ENCODE assay signal across 10 cellular contexts in genomic region chr19:13119654-13120053, GRCh38. TPM values are rescaled to one million over a fixed set of nuclear protein-coding genes. Genes with fewer than 3 reads are reported as not detected.
DNase-seq lines count a peak whose midpoint lies in the region; ATAC-seq, FAIRE-seq and TF ChIP-seq lines count a peak whose summit lies in the region.
"Had no signal": no experiment of that assay in that cellular context is flagged by ENCODE, and none has a peak within 500 bp of the region (broad histone marks: within the 10 kb centered on the region; RNA-seq: fewer than 3 reads in every experiment).

No MANE protein-coding gene starts in this region.

- H3K4me3 Mint-ChIP-seq in memory B cell = peak overlapping the region; percentile 85

- H4K20me1 ChIP-seq in GM12878 (ENCODE audit: control insufficient read depth, insufficient read depth) = peaks cover 10% of the 10 kb centered on the region

- H3K27me3 ChIP-seq in GM12878 (replicated peaks in 1 of 2; ENCODE audit: control insufficient read depth in 2 of 2, insufficient read depth in 2 of 2, low read length in 1 of 2) = no peaks in the 10 kb centered on the region

- TF ChIP-seq CTCF in 22Rv1 (IDR thresholded peaks at IDR 0.05) (no peak), HEK293 (tag by site-specific recombination; IDR thresholded peaks at IDR 0.05) (no peak), GM12878 (IDR thresholded peaks at IDR 0.05 in 2 of 3, conservative IDR thresholded peaks at IDR 0.05 in 1 of 3; ENCODE audit: control insufficient read depth in 2 of 3, extremely low read depth in 1 of 3, insufficient read depth in 1 of 3, low read depth in 3 of 3, low read length in 3 of 3) (no peak)

- no peak for TF ChIP-seq RAD21 in GM12878 (IDR thresholded peaks at IDR 0.05; ENCODE audit: insufficient read depth, low read depth, low read length)

- RAD21 ChIA-PET in GM12878 (lab: Charles Lee; ENCODE audit: unreplicated experiment) = interaction anchor here (0.6 to 1.4 kb wide), 3 partner anchors 29 to 33 kb away, joined by 3 to 4 read pairs (median 3); partner anchors contain the start of genes IER2 and STX10

- H3K27ac Mint-ChIP-seq in memory B cell = peak overlapping the region; percentile 55

- peak; percentile 22; the same call in 1 of the 2 replicates for TF ChIP-seq POLR2A in GM12878 (IDR thresholded peaks at IDR 0.05; ENCODE audit: low read depth, low read length)

- no peak overlapping the region for H2AFZ ChIP-seq in GM12878 (ENCODE audit: control insufficient read depth, low read depth, low read length)

- no peak for TF ChIP-seq EP300 in GM12878 (IDR thresholded peaks at IDR 0.05; ENCODE audit: borderline replicate concordance in 1 of 2, control insufficient read depth in 1 of 2, low read depth in 2 of 2, low read length in 2 of 2)

- no peaks in the 10 kb centered on the region for H3K9me3 Mint-ChIP-seq in memory B cell

- ATAC-seq in GM12878 (no peak), memory B cell (ENCODE audit: low read depth) (no peak), HG03378 (IDR thresholded peaks at IDR 0.05; ENCODE audit: unreplicated experiment) (no peak)

- no TSS peak for BruUV-seq in GM12878 (replicated peaks; lab: Mats Ljungman, UMichigan)

- FAIRE-seq in GM12878 (lab: Jason Lieb, UNC) = no peak

- WGBS in GM12878 (ENCODE audit: insufficient coverage, insufficient replicate concordance, low lambda C conversion rate, missing lambda C conversion rate) = 54% methylated on average over 10 of the region's 10 CpGs

- peak overlapping the region; percentile 67; the same call in 1 of the 2 replicates for H3K9ac ChIP-seq in GM12878 (ENCODE audit: control insufficient read depth, insufficient read depth, low read length)

- peak overlapping the region; percentile 93 for H3K27ac ChIP-seq in 22Rv1
- H3K27ac ChIP-seq in HEK293 (ENCODE audit: extremely low read depth, low read depth, low read length) = no peak overlapping the region; the same call in 1 of the 2 replicates
- peak overlapping the region; percentile 9 for H3K27ac ChIP-seq in GM12878 (ENCODE audit: control insufficient read depth, insufficient read depth)
- no peak overlapping the region for H3K27ac ChIP-seq in caudate nucleus (ENCODE audit: low read depth, low read length)

- CTCF ChIA-PET in HEK293 (lab: Yijun Ruan, JAX) (interaction anchor here (0.6 to 1.6 kb wide), 5 partner anchors 25 to 154 kb away, joined by 3 to 8 read pairs (median 3); no protein-coding TSS in a partner anchor), GM12878 (lab: Yijun Ruan, JAX) (interaction anchor here (0.6 to 3.0 kb wide), 11 partner anchors 15 to 154 kb away, joined by 3 to 13 read pairs (median 3); no protein-coding TSS in a partner anchor)

- in situ Hi-C loops in GM12878 (cut with MboI) = no loop called here

- DNase-seq in GM12878 (ENCODE audit: low read depth, low spot score) (no peak), memory B cell (ENCODE audit: low spot score in 2 of 2) (no peak), caudate nucleus (lab: John Stamatoyannopoulos, UW) (no peak), NCI-H1105 (lab: John Stamatoyannopoulos, UW) (no peak), GF-D8 (lab: John Stamatoyannopoulos, UW) (no peak)
- DNase-seq: DMS53, NCI-H2107 had no signal

- H3K27me3 Mint-ChIP-seq in memory B cell = no peaks in the 10 kb centered on the region

- peaks cover 66% of the 10 kb centered on the region for H3K79me2 ChIP-seq in GM12878 (ENCODE audit: control insufficient read depth, insufficient read depth, low read length)

- H3K36me3 Mint-ChIP-seq in memory B cell = peaks cover 2% of the 10 kb centered on the region

- peaks cover 33% of the 10 kb centered on the region for H3K4me1 Mint-ChIP-seq in memory B cell

- peak overlapping the region; percentile 90 for H3K4me2 ChIP-seq in GM12878 (ENCODE audit: control insufficient read depth, insufficient read depth)

- SMC1A ChIA-PET in GM12878 (lab: Charles Lee; ENCODE audit: uncharacterized antibody, unreplicated experiment) = interaction anchor here (0.5 to 1.4 kb wide), 3 partner anchors 11 to 237 kb away, joined by 3 read pairs; no protein-coding TSS in a partner anchor

- POLR2A ChIA-PET in HEK293 (lab: Yijun Ruan, JAX) (interaction anchor here (0.7 to 4.2 kb wide), 5 partner anchors 9 to 35 kb away, joined by 3 to 48 read pairs (median 18); partner anchors contain the start of genes IER2 and STX10), GM12878 (lab: Charles Lee) (interaction anchor here (0.6 to 3.8 kb wide), 7 partner anchors 11 to 1780 kb away, joined by 3 to 28 read pairs (median 4); no protein-coding TSS in a partner anchor)

- peaks cover 7% of the 10 kb centered on the region for H3K4me1 ChIP-seq in HEK293 (ENCODE audit: control insufficient read depth, insufficient read depth, low read length)
- H3K4me1 ChIP-seq in GM12878 (ENCODE audit: control insufficient read depth, insufficient read depth, low read length) = peaks cover 36% of the 10 kb centered on the region

- H3K4me3 ChIP-seq in HEK293 (ENCODE audit: low read depth, low read length) (no peak overlapping the region; the same call in 1 of the 2 replicates), GM12878 (peak overlapping the region; percentile 92)

- H3K9me3 ChIP-seq in HEK293 (ENCODE audit: control insufficient read depth, insufficient read depth, low read depth, low read length) (no peaks in the 10 kb centered on the region), GM12878 (replicated peaks; ENCODE audit: control insufficient read depth, insufficient read depth, low read length) (no peaks in the 10 kb centered on the region)

- intact Hi-C loops in GM12878 (cut with micrococcal nuclease; ENCODE audit: unreplicated experiment) = loop anchor here (2.0 to 5.0 kb wide), 2 partner anchors 31 to 143 kb away; partner anchors contain the start of genes IER2 and STX10

- peaks cover 1 to 50% of the 10 kb centered on the region in 2 experiments; a peak in 2 of 3 replicates for H3K36me3 ChIP-seq in HEK293 (ENCODE audit: control insufficient read depth in 2 of 2, insufficient read depth in 1 of 2, low read length in 2 of 2)
- H3K36me3 ChIP-seq in GM12878 (ENCODE audit: control insufficient read depth in 2 of 2, insufficient read depth in 2 of 2, low read length in 1 of 2) = peaks cover 5 to 7% of the 10 kb centered on the region in 2 experiments; a peak in 3 of 4 replicates

RNA-seq across cellular contexts. Expression of gene NACC1, which starts 1.6 kb away (rescaled TPM):
- 33.8 and 36.7 TPM in 2 replicates for total RNA-seq in GM12878 (2013; cell fraction: nucleolus; rRNA removed)
- total RNA-seq in GM12878 (2014; rRNA removed) = 53.0 and 68.5 TPM in 2 replicates
- total RNA-seq in GM12878 (2014; rRNA removed; fragmentation: Illumina TruSeq; extraction: Trizol) = 16.2 and 19.6 TPM in 2 replicates
- 116 and 120 TPM in 2 replicates for total RNA-seq in GM12878 (2021)
- polyA plus RNA-seq in GM12878 (2011; ENCODE audit: low read depth) = 14.2 TPM
- polyA plus RNA-seq in GM12878 (2011; rRNA removed) = 9.4 and 32.3 TPM in 2 replicates
- 75.3 and 119 TPM in 2 replicates for polyA plus RNA-seq in GM12878 (2011; cell fraction: cytosol; rRNA removed)
- 75.5 and 139 TPM in 2 replicates for polyA plus RNA-seq in GM12878 (2011; cell fraction: nucleus; rRNA removed)
- 32.6 and 35.0 TPM in 2 replicates for polyA plus RNA-seq in GM12878 (2012)
- 6.1 and 18.8 TPM in 2 replicates for polyA plus RNA-seq in GM12878 (2014; fragmentation: Illumina TruSeq; extraction: Trizol)
- polyA plus RNA-seq in GM12878 (2014; fragmentation: Nextera tagmentation; extraction: Ambion mirVana) = under 1 TPM; 0.18 to 0.27 TPM
- 86.1 and 89.6 TPM in 2 replicates for polyA plus RNA-seq in GM12878 (2014; rRNA removed)
- polyA plus RNA-seq in GM12878 (2016; fragmentation: Nextera tagmentation; extraction: Ambion mirVana) = 1 to 10 TPM; 2.0 to 3.0 TPM
- polyA minus RNA-seq in GM12878 (2011; rRNA and poly(A)+ RNA removed) = 74.5 and 114 TPM in 2 replicates
- polyA minus RNA-seq in GM12878 (2011; cell fraction: cytosol; rRNA and poly(A)+ RNA removed) = 50.9 and 52.6 TPM in 2 replicates
- polyA minus RNA-seq in GM12878 (2011; cell fraction: nucleus; rRNA and poly(A)+ RNA removed) = 12.9 and 21.6 TPM in 2 replicates

RNA-seq across cellular contexts. Expression of gene TRMT1, which starts 3.1 kb away (rescaled TPM):
- total RNA-seq in GM12878 (2013; cell fraction: nucleolus; rRNA removed) = 57.7 and 66.1 TPM in 2 replicates
- 33.7 and 37.0 TPM in 2 replicates for total RNA-seq in GM12878 (2014; rRNA removed)
- total RNA-seq in GM12878 (2014; rRNA removed; fragmentation: Illumina TruSeq; extraction: Trizol) = 16.1 and 18.8 TPM in 2 replicates
- total RNA-seq in GM12878 (2021) = 51.4 and 53.1 TPM in 2 replicates
- polyA plus RNA-seq in GM12878 (2011; ENCODE audit: low read depth) = 15.2 TPM
- 18.4 and 29.5 TPM in 2 replicates for polyA plus RNA-seq in GM12878 (2011; rRNA removed)
- 43.7 and 65.4 TPM in 2 replicates for polyA plus RNA-seq in GM12878 (2011; cell fraction: cytosol; rRNA removed)
- 346 and 425 TPM in 2 replicates for polyA plus RNA-seq in GM12878 (2011; cell fraction: nucleus; rRNA removed)
- 31.0 and 36.9 TPM in 2 replicates for polyA plus RNA-seq in GM12878 (2012)
- 11.3 and 32.5 TPM in 2 replicates for polyA plus RNA-seq in GM12878 (2014; fragmentation: Illumina TruSeq; extraction: Trizol)
- 1 to 10 TPM; 3.4 to 4.5 TPM for polyA plus RNA-seq in GM12878 (2014; fragmentation: Nextera tagmentation; extraction: Ambion mirVana)
- polyA plus RNA-seq in GM12878 (2014; rRNA removed) = 64.7 and 68.8 TPM in 2 replicates
- polyA plus RNA-seq in GM12878 (2016; fragmentation: Nextera tagmentation; extraction: Ambion mirVana) = 10 to 100 TPM; 52.6 to 56.3 TPM
- polyA minus RNA-seq in GM12878 (2011; rRNA and poly(A)+ RNA removed) = 17.3 and 34.2 TPM in 2 replicates
- 17.8 and 33.2 TPM in 2 replicates for polyA minus RNA-seq in GM12878 (2011; cell fraction: cytosol; rRNA and poly(A)+ RNA removed)
- 36.4 and 46.4 TPM in 2 replicates for polyA minus RNA-seq in GM12878 (2011; cell fraction: nucleus; rRNA and poly(A)+ RNA removed)

RNA-seq across cellular contexts. Expression of gene LYL1, which starts 17.0 kb away (rescaled TPM):
- total RNA-seq in GM12878 (2013; cell fraction: nucleolus; rRNA removed) = 13.0 and 16.6 TPM in 2 replicates
- total RNA-seq in GM12878 (2014; rRNA removed) (29.3 and 34.8 TPM in 2 replicates), GM12878 (2014; rRNA removed; fragmentation: Illumina TruSeq; extraction: Trizol) (5.8 and 5.9 TPM in 2 replicates), GM12878 (2021) (27.4 and 30.0 TPM in 2 replicates)
- polyA plus RNA-seq in GM12878 (2011; ENCODE audit: low read depth) = 0.52 TPM
- polyA plus RNA-seq in GM12878 (2011; rRNA removed) (0.56 and 0.62 TPM in 2 replicates), GM12878 (2014; fragmentation: Illumina TruSeq; extraction: Trizol) (1.3 and 2.4 TPM in 2 replicates), GM12878 (2014; fragmentation: Nextera tagmentation; extraction: Ambion mirVana) (under 1 TPM; 0.10 to 0.77 TPM), GM12878 (2014; rRNA removed) (25.1 and 30.8 TPM in 2 replicates), GM12878 (2016; fragmentation: Nextera tagmentation; extraction: Ambion mirVana) (1 to 10 TPM; 3.1 to 8.0 TPM)
- polyA plus RNA-seq in GM12878 (2011; cell fraction: cytosol; rRNA removed) = 0.84 and 1.5 TPM in 2 replicates
- polyA plus RNA-seq in GM12878 (2011; cell fraction: nucleus; rRNA removed) = 1.7 and 2.5 TPM in 2 replicates
- polyA plus RNA-seq in GM12878 (2012) = 6.5 and 9.4 TPM in 2 replicates
- polyA minus RNA-seq in GM12878 (2011; rRNA and poly(A)+ RNA removed) = 0.59 and 1.1 TPM in 2 replicates
- polyA minus RNA-seq in GM12878 (2011; cell fraction: cytosol; rRNA and poly(A)+ RNA removed) = 1.7 TPM in 1 of 2 replicates, not detected in the other
- 0.73 and 1.8 TPM in 2 replicates for polyA minus RNA-seq in GM12878 (2011; cell fraction: nucleus; rRNA and poly(A)+ RNA removed)

RNA-seq across cellular contexts. Expression of gene STX10, which starts 30.5 kb away (rescaled TPM):
- total RNA-seq in GM12878 (2013; cell fraction: nucleolus; rRNA removed) = 13.8 and 18.2 TPM in 2 replicates
- total RNA-seq in GM12878 (2014; rRNA removed) = 56.2 and 59.0 TPM in 2 replicates
- total RNA-seq in GM12878 (2014; rRNA removed; fragmentation: Illumina TruSeq; extraction: Trizol) = 36.3 and 38.4 TPM in 2 replicates
- 57.0 and 59.2 TPM in 2 replicates for total RNA-seq in GM12878 (2021)
- 20.8 TPM for polyA plus RNA-seq in GM12878 (2011; ENCODE audit: low read depth)
- polyA plus RNA-seq in GM12878 (2011; rRNA removed) = 32.1 and 47.5 TPM in 2 replicates
- 62.2 and 75.9 TPM in 2 replicates for polyA plus RNA-seq in GM12878 (2011; cell fraction: cytosol; rRNA removed)
- 132 and 139 TPM in 2 replicates for polyA plus RNA-seq in GM12878 (2011; cell fraction: nucleus; rRNA removed)
- 38.6 and 38.9 TPM in 2 replicates for polyA plus RNA-seq in GM12878 (2012)
- 7.4 and 33.7 TPM in 2 replicates for polyA plus RNA-seq in GM12878 (2014; fragmentation: Illumina TruSeq; extraction: Trizol)
- polyA plus RNA-seq in GM12878 (2014; fragmentation: Nextera tagmentation; extraction: Ambion mirVana) = 1 to 10 TPM in 1 of 2 experiments, under 1 TPM in 1; 0.56 to 3.7 TPM
- polyA plus RNA-seq in GM12878 (2014; rRNA removed) = 76.1 and 78.9 TPM in 2 replicates
- polyA plus RNA-seq in GM12878 (2016; fragmentation: Nextera tagmentation; extraction: Ambion mirVana) = 10 to 100 TPM; 47.7 to 50.4 TPM
- 21.1 and 22.4 TPM in 2 replicates for polyA minus RNA-seq in GM12878 (2011; rRNA and poly(A)+ RNA removed)
- 15.5 and 18.8 TPM in 2 replicates for polyA minus RNA-seq in GM12878 (2011; cell fraction: cytosol; rRNA and poly(A)+ RNA removed)
- 8.9 TPM in 2 replicates for polyA minus RNA-seq in GM12878 (2011; cell fraction: nucleus; rRNA and poly(A)+ RNA removed)

RNA-seq across cellular contexts. Expression of gene IER2, which starts 30.6 kb away (rescaled TPM):
- total RNA-seq in GM12878 (2013; cell fraction: nucleolus; rRNA removed) = 41.4 and 51.6 TPM in 2 replicates
- total RNA-seq in GM12878 (2014; rRNA removed) (26.0 and 31.9 TPM in 2 replicates), GM12878 (2014; rRNA removed; fragmentation: Illumina TruSeq; extraction: Trizol) (9.1 and 9.5 TPM in 2 replicates), GM12878 (2021) (94.5 and 97.2 TPM in 2 replicates)
- polyA plus RNA-seq in GM12878 (2011; ENCODE audit: low read depth) = 9.8 TPM
- polyA plus RNA-seq in GM12878 (2011; rRNA removed) (11.2 and 17.9 TPM in 2 replicates), GM12878 (2014; fragmentation: Illumina TruSeq; extraction: Trizol) (7.7 and 13.2 TPM in 2 replicates), GM12878 (2014; fragmentation: Nextera tagmentation; extraction: Ambion mirVana) (1 to 10 TPM; 2.8 to 9.3 TPM), GM12878 (2014; rRNA removed) (56.0 and 65.3 TPM in 2 replicates), GM12878 (2016; fragmentation: Nextera tagmentation; extraction: Ambion mirVana) (10 to 100 TPM; 75.6 to 81.7 TPM)
- 36.0 and 41.6 TPM in 2 replicates for polyA plus RNA-seq in GM12878 (2011; cell fraction: cytosol; rRNA removed)
- polyA plus RNA-seq in GM12878 (2011; cell fraction: nucleus; rRNA removed) = 127 and 170 TPM in 2 replicates
- 54.9 and 64.6 TPM in 2 replicates for polyA plus RNA-seq in GM12878 (2012)
- polyA minus RNA-seq in GM12878 (2011; rRNA and poly(A)+ RNA removed) = 5.2 and 11.3 TPM in 2 replicates
- 12.3 and 14.0 TPM in 2 replicates for polyA minus RNA-seq in GM12878 (2011; cell fraction: cytosol; rRNA and poly(A)+ RNA removed)
- polyA minus RNA-seq in GM12878 (2011; cell fraction: nucleus; rRNA and poly(A)+ RNA removed) = 35.5 and 63.1 TPM in 2 replicates

Comparison
In these comparisons a context has a peak if more than half of its experiments do, and no peak if none do; other contexts are left out.
1. H3K27ac ChIP-seq: peak in 22Rv1 (single experiment) and GM12878 (single experiment); none in HEK293 (single experiment) and caudate nucleus (single experiment).